In genomic region chr10:102504976-102505300, GRCh38 we compare ENCODE assay signal across 8 cellular contexts. TPM values are rescaled to one million over a fixed set of nuclear protein-coding genes. Genes with fewer than 3 reads are reported as not detected.
DNase-seq lines count a peak whose midpoint lies in the region; ATAC-seq and TF ChIP-seq lines count a peak whose summit lies in the region.

No MANE protein-coding gene starts in this region.

- peaks cover 21% of the 10 kb centered on the region for H3K4me1 Mint-ChIP-seq in mesothelial cell of epicardium

- H3K4me1 ChIP-seq in cardiac muscle cell (ENCODE audit: low read depth) (peaks cover 18% of the 10 kb centered on the region), mammary epithelial cell (ENCODE audit: insufficient read depth, low read length) (peaks cover 17% of the 10 kb centered on the region), uterus (no peaks in the 10 kb centered on the region)

- CTCF ChIA-PET in mammary epithelial cell (lab: Charles Lee; ENCODE audit: low non-redundant PET) = interaction anchor here (0.6 to 2.8 kb wide), 3 partner anchors 78 to 1384 kb away, joined by 3 to 26 read pairs (median 3); no protein-coding TSS in a partner anchor

- H4K20me1 ChIP-seq in mammary epithelial cell (ENCODE audit: insufficient read depth, low read length) = no peaks in the 10 kb centered on the region

- H3K27ac ChIP-seq in cardiac muscle cell (peak overlapping the region; percentile 65), mammary epithelial cell (ENCODE audit: insufficient read depth, low read depth, low read length) (no peak overlapping the region), uterus (peak overlapping the region; percentile 72 to 87)

- no peaks in the 10 kb centered on the region for H3K27me3 Mint-ChIP-seq in mesothelial cell of epicardium (ENCODE audit: low read depth)

- intact Hi-C loops in Right ventricle myocardium superior (cut with DNase I) = loop anchor here (5.0 kb wide), 1 partner anchor 77 kb away; no protein-coding TSS in a partner anchor
- intact Hi-C loops in mammary epithelial cell (cut with micrococcal nuclease) = loop anchor here (5.0 kb wide), 1 partner anchor 207 kb away; the partner anchor contains the start of genes ARL3 and SFXN2
- intact Hi-C loops in uterus (cut with DNase I; ENCODE audit: low total_unique reads) = loop anchor here (10.0 kb wide), 1 partner anchor 80 kb away; no protein-coding TSS in a partner anchor

- peaks cover 59% of the 10 kb centered on the region for H3K79me2 ChIP-seq in mammary epithelial cell (ENCODE audit: insufficient read depth, low read length)

- no peak for TF ChIP-seq POLR2A in uterus (IDR thresholded peaks at IDR 0.05)

- WGBS in mammary epithelial cell (ENCODE audit: low coverage, missing lambda C conversion rate) = 14% methylated on average over 5 of the region's 5 CpGs

- H3K4me3 ChIP-seq in cardiac muscle cell (peak overlapping the region; percentile 83), mammary epithelial cell (replicated peaks in 1 of 3; ENCODE audit: insufficient read depth in 1 of 3, low read depth in 2 of 3, low read length in 3 of 3) (peak overlapping the region; percentile 66 to 78 (median 72)), uterus (peak overlapping the region; percentile 58 to 99)

- TF ChIP-seq CTCF in cardiac muscle cell (IDR thresholded peaks at IDR 0.05; ENCODE audit: low read depth, low read length) = no peak
- no peak for TF ChIP-seq CTCF in mammary epithelial cell (conservative IDR thresholded peaks at IDR 0.05 in 1 of 2, IDR thresholded peaks at IDR 0.05 in 1 of 2; ENCODE audit: extremely low read depth in 1 of 2, insufficient read depth in 1 of 2, low read depth in 1 of 2, low read length in 2 of 2)
- TF ChIP-seq CTCF in mesothelial cell of epicardium (IDR thresholded peaks at IDR 0.05; ENCODE audit: unreplicated experiment) = no peak
- no peak for TF ChIP-seq CTCF in uterus (IDR thresholded peaks at IDR 0.05)

- H2AFZ ChIP-seq in mammary epithelial cell (ENCODE audit: low read depth, low read length) = peak overlapping the region; percentile 82

- no peaks in the 10 kb centered on the region for H3K9me3 ChIP-seq in cardiac muscle cell (ENCODE audit: low read depth)
- no peaks in the 10 kb centered on the region for H3K9me3 ChIP-seq in mammary epithelial cell (replicated peaks; ENCODE audit: insufficient read depth, low read length)
- H3K9me3 ChIP-seq in uterus = no peaks in the 10 kb centered on the region

- ATAC-seq in Right ventricle myocardium superior (ENCODE audit: poor library complexity) = no peak
- no peak for ATAC-seq in HG03571 (IDR thresholded peaks at IDR 0.05; ENCODE audit: unreplicated experiment)
- no peak for ATAC-seq in GM18858 (IDR thresholded peaks at IDR 0.05; ENCODE audit: unreplicated experiment)

- dilution Hi-C loops in mammary epithelial cell (cut with HindIII; ENCODE audit: low sequenced_read_pairs) = loop anchor here (5.0 to 10.0 kb wide), 4 partner anchors 38 to 280 kb away; partner anchors contain the start of gene ELOVL3

- H3K4me2 ChIP-seq in mammary epithelial cell (ENCODE audit: insufficient read depth, low read depth, low read length) = peak overlapping the region; percentile 91

- H3K27me3 ChIP-seq in cardiac muscle cell = no peaks in the 10 kb centered on the region
- no peaks in the 10 kb centered on the region for H3K27me3 ChIP-seq in mammary epithelial cell (ENCODE audit: insufficient read depth, low read length)
- H3K27me3 ChIP-seq in uterus = no peaks in the 10 kb centered on the region

- no TSS peak for BruUV-seq in mammary epithelial cell (replicated peaks; lab: Mats Ljungman, UMichigan)

- in situ Hi-C loops in mammary epithelial cell (cut with MboI; ENCODE audit: low sequenced_read_pairs in 2 of 2) = no loop called here

- peaks cover 9% of the 10 kb centered on the region for H3K36me3 Mint-ChIP-seq in mesothelial cell of epicardium

- no peak for DNase-seq in cardiac muscle cell (ENCODE audit: low read depth in 1 of 2, low spot score in 1 of 2)
- DNase-seq in Right ventricle myocardium superior = no peak
- DNase-seq in mammary epithelial cell = no peak
- DNase-seq in mesothelial cell of epicardium (ENCODE audit: low spot score in 2 of 2, unreplicated experiment in 2 of 2) = no peak
- DNase-seq in uterus = no peak
- DNase-seq in NCI-H345 treated with DMSO at 0.1 percent for 48 hours (lab: John Stamatoyannopoulos, UW; ENCODE audit: unreplicated experiment) = no peak

- H3K36me3 ChIP-seq in cardiac muscle cell (peaks cover 9% of the 10 kb centered on the region), mammary epithelial cell (ENCODE audit: insufficient read depth, low read length) (no peaks in the 10 kb centered on the region), uterus (no peaks in the 10 kb centered on the region)

- H3K9ac ChIP-seq in mammary epithelial cell (ENCODE audit: insufficient read depth, low read length) = peak overlapping the region; percentile 46

- H3K9me3 Mint-ChIP-seq in mesothelial cell of epicardium = no peaks in the 10 kb centered on the region

- H3K4me3 Mint-ChIP-seq in mesothelial cell of epicardium = no peak overlapping the region

- peak overlapping the region; percentile 93 for H3K27ac Mint-ChIP-seq in mesothelial cell of epicardium

RNA-seq across cellular contexts. Expression of gene SUFU, which starts 1.2 kb away (rescaled TPM):
- 11.3 and 14.2 TPM in 2 replicates for total RNA-seq in cardiac muscle cell
- polyA plus RNA-seq in cardiac muscle cell = 18.4 and 28.3 TPM in 2 replicates
- total RNA-seq in Right ventricle myocardium superior = 7.6 TPM
- total RNA-seq in mammary epithelial cell = 1 to 10 TPM; 2.5 to 9.2 TPM
- 4.9 TPM for polyA plus RNA-seq in mammary epithelial cell
- polyA minus RNA-seq in mammary epithelial cell = 14.9 TPM
- 32.4 to 33.4 TPM (median 32.7 TPM) in 3 replicates for total RNA-seq in mesothelial cell of epicardium
- 10 to 100 TPM in 2 of 4 donors, 1 to 10 TPM in 2; 2.8 to 20.7 (median 12.3) TPM for total RNA-seq in uterus

RNA-seq across cellular contexts. Expression of gene ACTR1A, which starts 2.4 kb away (rescaled TPM):
- total RNA-seq in cardiac muscle cell (135 and 147 TPM in 2 replicates), Right ventricle myocardium superior (90.6 TPM), mammary epithelial cell (100 to 1,000 TPM; 111 to 138 TPM), mesothelial cell of epicardium (91.5 to 93.6 TPM (median 91.7 TPM) in 3 replicates), uterus (100 to 1,000 TPM in 1 of 4 donors, 10 to 100 TPM in 3; 38.7 to 106 (median 70.9) TPM)
- polyA plus RNA-seq in cardiac muscle cell (165 and 172 TPM in 2 replicates), mammary epithelial cell (121 TPM)
- polyA minus RNA-seq in mammary epithelial cell = 145 TPM

RNA-seq across cellular contexts. Expression of gene C10orf95, which starts 53.6 kb away (rescaled TPM):
- total RNA-seq in cardiac muscle cell = not detected in 2 replicates
- 1.7 and 2.0 TPM in 2 replicates for polyA plus RNA-seq in cardiac muscle cell
- not detected for total RNA-seq in Right ventricle myocardium superior
- 1 to 10 TPM; 1.5 to 2.0 TPM for total RNA-seq in mammary epithelial cell
- 1.2 TPM for polyA plus RNA-seq in mammary epithelial cell
- polyA minus RNA-seq in mammary epithelial cell = not detected
- not detected in 3 replicates for total RNA-seq in mesothelial cell of epicardium
- under 1 TPM in 1 of 4 donors, not detected in 3; 0.21 TPM for total RNA-seq in uterus
